7 cellular contexts compared by ENCODE assay signal in the genomic region with DNA sequence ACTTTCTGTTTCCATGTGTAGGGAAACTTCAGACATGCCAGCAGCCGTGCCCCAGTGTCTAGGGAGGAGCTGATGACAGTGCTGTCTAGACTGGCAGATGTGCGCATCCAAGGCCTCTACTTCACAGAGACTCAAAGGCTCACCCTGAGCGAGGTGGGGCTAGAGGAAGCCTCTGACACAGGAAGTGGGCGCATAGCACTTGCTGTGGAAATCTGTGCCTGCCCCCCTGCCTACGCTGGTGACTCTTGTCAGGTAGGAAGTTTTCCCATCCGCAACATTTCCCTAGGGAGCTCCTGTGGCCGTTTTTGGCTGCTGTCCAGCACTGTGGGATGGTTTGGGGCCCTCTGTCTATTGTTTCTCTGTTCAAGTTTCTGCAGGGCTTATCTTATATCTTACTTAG.
A peak's percentile ranks its signal among the peaks of the same experiment; 100 is the strongest.
DNase-seq lines count a peak whose midpoint lies in the region; ATAC-seq and TF ChIP-seq lines count a peak whose summit lies in the region.

No MANE protein-coding gene starts in this region.

- DNase-seq in T-helper 17 cell = peak; percentile 25 to 67 (median 52)
- DNase-seq in MCF 10A (ENCODE audit: unreplicated experiment) = peak; percentile 82
- DNase-seq in stimulated activated CD4-positive, alpha-beta T cell treated with anti-CD3 and anti-CD28 coated beads, Interleukin-2, amount 100 ng/mL, for 4 hours (ENCODE audit: low read depth) = peak; percentile 41
- no peak for DNase-seq in uterus
- no peak for DNase-seq in prostate gland (ENCODE audit: low spot score)

- peak overlapping the region; percentile 97 for H3K27ac Mint-ChIP-seq in T-helper 17 cell
- peak overlapping the region; percentile 98 for H3K27ac Mint-ChIP-seq in MCF 10A (ENCODE audit: low read depth, unreplicated experiment)

- CTCF ChIA-PET in MCF 10A (lab: Yijun Ruan, JAX) = interaction anchor here (0.6 to 1.6 kb wide), 8 partner anchors 12 to 46 kb away, joined by 3 to 5 read pairs (median 3); no protein-coding TSS in a partner anchor

- no peak overlapping the region for H3K27ac ChIP-seq in uterus
- H3K27ac ChIP-seq in prostate gland = no peak overlapping the region

- ATAC-seq in GM19043 (IDR thresholded peaks at IDR 0.05; ENCODE audit: low read depth, unreplicated experiment) = peak; percentile 86
- ATAC-seq in HG03442 (IDR thresholded peaks at IDR 0.05; ENCODE audit: unreplicated experiment) = peak; percentile 79
- peak; percentile 98 for ATAC-seq in T-helper 17 cell

- intact Hi-C loops in MCF 10A (cut with micrococcal nuclease) (no loop called here), uterus (cut with DNase I; ENCODE audit: low total_unique reads) (no loop called here), prostate gland (cut with DNase I) (no loop called here)

- H3K9me3 Mint-ChIP-seq in MCF 10A (ENCODE audit: unreplicated experiment) = no peaks in the 10 kb centered on the region

- H3K4me3 Mint-ChIP-seq in T-helper 17 cell (peak overlapping the region; percentile 84), MCF 10A (ENCODE audit: unreplicated experiment) (peak overlapping the region; percentile 90)

- H3K36me3 Mint-ChIP-seq in T-helper 17 cell (ENCODE audit: low read depth) (no peaks in the 10 kb centered on the region), MCF 10A (ENCODE audit: insufficient read depth, unreplicated experiment) (peaks cover 36% of the 10 kb centered on the region)

- H3K9me3 ChIP-seq in T-helper 17 cell (ENCODE audit: control insufficient read depth, low read length, poor library complexity, severe bottlenecking) (no peaks in the 10 kb centered on the region), uterus (no peaks in the 10 kb centered on the region), prostate gland (no peaks in the 10 kb centered on the region)

- H3K36me3 ChIP-seq in uterus (no peaks in the 10 kb centered on the region), prostate gland (no peaks in the 10 kb centered on the region)

- 67% methylated on average over 7 of the region's 7 CpGs for WGBS in prostate gland

- no TSS peak for BruUV-seq in MCF 10A (replicated peaks; lab: Mats Ljungman, UMichigan)

- H3K27me3 Mint-ChIP-seq in T-helper 17 cell (no peaks in the 10 kb centered on the region), MCF 10A (ENCODE audit: insufficient read depth, unreplicated experiment) (no peaks in the 10 kb centered on the region)

- POLR2A ChIA-PET in MCF 10A (lab: Yijun Ruan, JAX) = interaction anchor here (0.7 to 6.1 kb wide), 14 partner anchors 12 to 418 kb away, joined by 3 to 170 read pairs (median 4); a partner anchor contains a TSS

- H3K4me1 Mint-ChIP-seq in T-helper 17 cell (peaks cover 30% of the 10 kb centered on the region), MCF 10A (ENCODE audit: insufficient read depth, unreplicated experiment) (peaks cover 33% of the 10 kb centered on the region)

- H3K27me3 ChIP-seq in uterus (no peaks in the 10 kb centered on the region), prostate gland (replicated peaks; ENCODE audit: insufficient read depth) (no peaks in the 10 kb centered on the region)

- no peak for TF ChIP-seq CTCF in MCF 10A (IDR thresholded peaks at IDR 0.05; ENCODE audit: unreplicated experiment)
- no peak for TF ChIP-seq CTCF in uterus (IDR thresholded peaks at IDR 0.05)
- TF ChIP-seq CTCF in prostate gland (IDR thresholded peaks at IDR 0.05) = no peak

- H3K4me1 ChIP-seq in uterus (no peaks in the 10 kb centered on the region), prostate gland (replicated peaks) (no peaks in the 10 kb centered on the region)

- H3K4me3 ChIP-seq in uterus (no peak overlapping the region), prostate gland (no peak overlapping the region)

- TF ChIP-seq POLR2A in uterus (IDR thresholded peaks at IDR 0.05) = no peak
- no peak for TF ChIP-seq POLR2A in prostate gland (IDR thresholded peaks at IDR 0.05)

Comparison
In these comparisons a context has a peak if more than half of its experiments do, and no peak if none do; other contexts are left out.
1. DNase-seq: peak in T-helper 17 cell (3 of 3), MCF 10A (single experiment) and stimulated activated CD4-positive, alpha-beta T cell treated with anti-CD3 and anti-CD28 coated beads, Interleukin-2, amount 100 ng/mL, for 4 hours (single experiment); none in uterus (0 of 2) and prostate gland (single experiment).
2. Peak in every context shown above with its lines, with median percentiles within 50 percentile points of each other: ATAC-seq.